In the genomic region with DNA sequence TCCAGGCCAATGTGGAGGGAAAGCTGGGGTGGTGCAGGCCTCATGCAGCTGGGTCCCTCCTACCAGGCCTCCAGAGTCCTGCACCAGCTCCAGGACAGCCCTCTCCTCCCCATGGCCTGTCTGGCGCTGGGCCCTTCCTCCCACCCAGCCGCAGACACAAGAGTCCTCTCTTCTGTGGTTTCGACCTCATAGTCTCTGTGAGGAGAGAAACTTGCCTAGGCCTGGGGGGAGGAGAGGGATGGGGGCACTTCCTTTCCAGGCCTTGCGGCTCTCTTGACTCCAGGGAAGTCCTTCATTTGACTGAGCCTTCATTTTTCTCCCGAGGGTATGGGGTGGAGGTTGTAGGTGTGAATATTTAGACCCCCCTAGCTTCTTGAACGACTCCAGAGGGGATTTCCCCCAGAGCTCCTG, we compare ENCODE assay signal across 9 cellular contexts. TPM values are rescaled to one million over a fixed set of nuclear protein-coding genes. Genes with fewer than 3 reads are reported as not detected.
DNase-seq lines count a peak whose midpoint lies in the region; ATAC-seq and TF ChIP-seq lines count a peak whose summit lies in the region.
"Had no signal": no experiment of that assay in that cellular context is flagged by ENCODE, and none has a peak within 500 bp of the region (broad histone marks: within the 10 kb centered on the region; RNA-seq: fewer than 3 reads in every experiment).

No MANE protein-coding gene starts in this region.

- no TSS peak for BruUV-seq in Calu3 (replicated peaks; lab: Mats Ljungman, UMichigan)

- peaks cover 39% of the 10 kb centered on the region for H3K36me3 Mint-ChIP-seq in osteocyte (ENCODE audit: unreplicated experiment)
- peaks cover 21% of the 10 kb centered on the region for H3K36me3 Mint-ChIP-seq in Calu3 (ENCODE audit: insufficient read depth, unreplicated experiment)

- intact Hi-C loops in Calu3 (cut with micrococcal nuclease; ENCODE audit: unreplicated experiment), result no loop called here

- H3K27ac ChIP-seq in SJCRH30, result peak overlapping the region; percentile 85; the same call in 1 of the 2 replicates

- DNase-seq in Daoy (ENCODE audit: low read depth), result peak; percentile 79
- peak in 1 of 2 experiments; percentile 42 for DNase-seq in SJCRH30
- DNase-seq in fibroblast of pulmonary artery (ENCODE audit: low read depth), result peak; percentile 75
- DNase-seq in osteocyte (ENCODE audit: extremely low spot score, unreplicated experiment), result no peak
- DNase-seq in Calu3, result no peak
- no peak for DNase-seq in LoVo (ENCODE audit: low spot score)
- no peak for DNase-seq in COLO668 (lab: John Stamatoyannopoulos, UW; ENCODE audit: unreplicated experiment)
- DNase-seq: NCI-H1417 treated with DMSO at 0.1 percent for 48 hours had no signal

- H3K4me1 Mint-ChIP-seq in osteocyte (ENCODE audit: unreplicated experiment) (peaks cover 42% of the 10 kb centered on the region), Calu3 (ENCODE audit: low read depth, unreplicated experiment) (peaks cover 23% of the 10 kb centered on the region)

- H3K9me3 Mint-ChIP-seq in osteocyte (ENCODE audit: unreplicated experiment), result no peaks in the 10 kb centered on the region
- no peaks in the 10 kb centered on the region for H3K9me3 Mint-ChIP-seq in Calu3 (ENCODE audit: low read depth, unreplicated experiment)

- CTCF ChIA-PET in Calu3 (lab: Charles Lee), result interaction anchor here (1.2 to 1.5 kb wide), 2 partner anchors 15 to 16 kb away, joined by 4 read pairs; no protein-coding TSS in a partner anchor

- H3K36me3 ChIP-seq in SJCRH30, result peaks cover 31% of the 10 kb centered on the region

- H3K27me3 Mint-ChIP-seq in osteocyte (ENCODE audit: unreplicated experiment), result no peaks in the 10 kb centered on the region
- peaks cover 26% of the 10 kb centered on the region for H3K27me3 Mint-ChIP-seq in Calu3 (ENCODE audit: unreplicated experiment)

- no peaks in the 10 kb centered on the region for H3K27me3 ChIP-seq in SJCRH30

- H3K4me1 ChIP-seq in SJCRH30, result peaks cover 14% of the 10 kb centered on the region

- H3K4me3 Mint-ChIP-seq in osteocyte (ENCODE audit: unreplicated experiment) (peak overlapping the region; percentile 100), Calu3 (ENCODE audit: low read depth, unreplicated experiment) (no peak overlapping the region)

- ATAC-seq in HG03571 (IDR thresholded peaks at IDR 0.05; ENCODE audit: unreplicated experiment), result no peak

- TF ChIP-seq CTCF in fibroblast of pulmonary artery (IDR thresholded peaks at IDR 0.05; ENCODE audit: low read length, missing control alignments), result no peak
- no peak for TF ChIP-seq CTCF in osteocyte (IDR thresholded peaks at IDR 0.05)
- TF ChIP-seq CTCF in Calu3 (IDR thresholded peaks at IDR 0.05; ENCODE audit: unreplicated experiment), result no peak

- H3K4me3 ChIP-seq in SJCRH30 (peak overlapping the region; percentile 95), fibroblast of pulmonary artery (replicated peaks; ENCODE audit: low read depth, low read length) (peak overlapping the region; percentile 98)

- H3K9me3 ChIP-seq in SJCRH30 (replicated peaks), result no peaks in the 10 kb centered on the region

- peak overlapping the region; percentile 98 for H3K27ac Mint-ChIP-seq in osteocyte (ENCODE audit: unreplicated experiment)
- no peak overlapping the region for H3K27ac Mint-ChIP-seq in Calu3 (ENCODE audit: unreplicated experiment)

RNA-seq across cellular contexts. Expression of a gene that starts 2.3 kb away (rescaled TPM):
- total RNA-seq in Daoy (2014; rRNA removed; shearing (Covaris generic)), result 158 and 176 TPM in 2 replicates
- 96.7 and 98.7 TPM in 2 replicates for total RNA-seq in SJCRH30 (2014; rRNA removed; shearing (Covaris generic))
- total RNA-seq in osteocyte, result 490 and 518 TPM in 2 replicates
- total RNA-seq in Calu3 (2022), result 7.8 and 10.5 TPM in 2 replicates

RNA-seq across cellular contexts. Expression of a gene that starts 8.9 kb away (rescaled TPM):
- 174 and 223 TPM in 2 replicates for total RNA-seq in Daoy (2014; rRNA removed; shearing (Covaris generic))
- total RNA-seq in SJCRH30 (2014; rRNA removed; shearing (Covaris generic)), result 65.1 and 95.5 TPM in 2 replicates
- total RNA-seq in osteocyte (74.3 and 74.7 TPM in 2 replicates), Calu3 (2022) (110 and 111 TPM in 2 replicates)

RNA-seq across cellular contexts. Expression of a gene that starts 23.4 kb away (rescaled TPM):
- total RNA-seq in Daoy (2014; rRNA removed; shearing (Covaris generic)), result 0.51 and 1.8 TPM in 2 replicates
- 46.2 and 47.8 TPM in 2 replicates for total RNA-seq in SJCRH30 (2014; rRNA removed; shearing (Covaris generic))
- total RNA-seq in osteocyte (1.2 and 1.6 TPM in 2 replicates), Calu3 (2022) (8.7 and 10.2 TPM in 2 replicates)

RNA-seq across cellular contexts. Expression of a gene that starts 32.9 kb away (rescaled TPM):
- 17.3 and 21.1 TPM in 2 replicates for total RNA-seq in Daoy (2014; rRNA removed; shearing (Covaris generic))
- 12.2 and 12.5 TPM in 2 replicates for total RNA-seq in SJCRH30 (2014; rRNA removed; shearing (Covaris generic))
- total RNA-seq in osteocyte, result 171 and 182 TPM in 2 replicates
- 112 and 121 TPM in 2 replicates for total RNA-seq in Calu3 (2022)

RNA-seq across cellular contexts. Expression of a gene that starts 44.4 kb away (rescaled TPM):
- total RNA-seq in Daoy (2014; rRNA removed; shearing (Covaris generic)), result 0.74 TPM in 1 of 2 replicates, not detected in the other
- total RNA-seq in SJCRH30 (2014; rRNA removed; shearing (Covaris generic)), result not detected in 2 replicates
- 0.18 and 0.35 TPM in 2 replicates for total RNA-seq in osteocyte
- total RNA-seq in Calu3 (2022), result 0.85 and 1.0 TPM in 2 replicates

Comparison
In these comparisons a context has a peak if more than half of its experiments do, and no peak if none do; other contexts are left out.
1. DNase-seq: peak in Daoy (single experiment) and fibroblast of pulmonary artery (single experiment); none in osteocyte (single experiment), Calu3 (single experiment), LoVo (single experiment) and COLO668 (single experiment).